19 cellular contexts compared by ENCODE assay signal in the genomic region with DNA sequence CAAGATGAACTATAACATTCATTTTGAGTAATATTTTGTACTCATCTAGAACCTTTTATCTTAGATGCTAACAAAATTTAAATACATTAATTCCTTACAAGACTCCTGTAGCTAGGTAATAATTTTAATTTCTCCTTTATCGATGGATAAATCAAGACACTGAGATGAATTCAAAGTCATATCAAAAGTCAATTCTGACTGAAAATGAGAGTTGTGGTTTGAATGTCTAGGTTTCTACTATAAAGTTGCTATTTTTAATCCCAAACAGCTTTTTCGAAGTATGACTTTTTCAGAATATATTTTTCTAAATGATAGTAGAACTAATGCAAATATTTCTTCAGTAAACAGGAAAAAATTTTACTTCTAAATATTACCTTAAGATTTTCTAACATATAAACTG.
"Had no signal": no experiment of that assay in that cellular context is flagged by ENCODE, and none has a peak within 500 bp of the region (broad histone marks: within the 10 kb centered on the region; RNA-seq: fewer than 3 reads in every experiment).

No MANE protein-coding gene starts in this region.

- H3K27me3 Mint-ChIP-seq: naive thymus-derived CD8-positive, alpha-beta T cell; stimulated activated memory B cell treated with anti-CD40 and anti-IgM and Interleukin-4, amounts not matched to agents 10 μg/mL and 1 μg/mL and 100 μg/mL, for 72 hours; stimulated activated naive CD8-positive, alpha-beta T cell treated with anti-CD3 and anti-CD28 coated beads, Interleukin-15, Interleukin-2, amounts not matched to agents 100 ng/mL and 50 ng/mL, for 24 hours had no signal

- H3K27ac Mint-ChIP-seq: naive thymus-derived CD8-positive, alpha-beta T cell; stimulated activated memory B cell treated with anti-CD40 and anti-IgM and Interleukin-4, amounts not matched to agents 10 μg/mL and 1 μg/mL and 100 μg/mL, for 72 hours; stimulated activated naive CD8-positive, alpha-beta T cell treated with anti-CD3 and anti-CD28 coated beads, Interleukin-15, Interleukin-2, amounts not matched to agents 100 ng/mL and 50 ng/mL, for 24 hours had no signal

- H3K4me3 ChIP-seq: gastrocnemius medialis, heart right ventricle, mucosa of descending colon, spleen, tibial artery, upper lobe of right lung, vagina had no signal

- H3K4me1 ChIP-seq: gastrocnemius medialis, heart right ventricle, spleen, tibial artery, upper lobe of right lung, vagina had no signal

- H3K9me3 Mint-ChIP-seq: naive thymus-derived CD8-positive, alpha-beta T cell; stimulated activated memory B cell treated with anti-CD40 and anti-IgM and Interleukin-4, amounts not matched to agents 10 μg/mL and 1 μg/mL and 100 μg/mL, for 72 hours; stimulated activated naive CD8-positive, alpha-beta T cell treated with anti-CD3 and anti-CD28 coated beads, Interleukin-15, Interleukin-2, amounts not matched to agents 100 ng/mL and 50 ng/mL, for 24 hours had no signal

- ATAC-seq: esophagus mucosa; gastrocnemius medialis; heart right ventricle; left lobe of liver; mucosa of descending colon; naive thymus-derived CD8-positive, alpha-beta T cell; sciatic nerve; stimulated activated memory B cell treated with anti-CD40 and anti-IgM and Interleukin-4, amounts not matched to agents 10 μg/mL and 1 μg/mL and 100 μg/mL, for 72 hours; upper lobe of right lung had no signal

- H3K27me3 ChIP-seq: gastrocnemius medialis, heart right ventricle, spleen, tibial artery, upper lobe of right lung, vagina had no signal

- H3K27ac ChIP-seq: gastrocnemius medialis, heart right ventricle, spleen, tibial artery, upper lobe of right lung, vagina had no signal

- H3K9me3 ChIP-seq: gastrocnemius medialis, heart right ventricle, mucosa of descending colon, spleen, tibial artery, upper lobe of right lung, vagina had no signal

- H3K4me3 Mint-ChIP-seq: naive thymus-derived CD8-positive, alpha-beta T cell; stimulated activated memory B cell treated with anti-CD40 and anti-IgM and Interleukin-4, amounts not matched to agents 10 μg/mL and 1 μg/mL and 100 μg/mL, for 72 hours; stimulated activated naive CD8-positive, alpha-beta T cell treated with anti-CD3 and anti-CD28 coated beads, Interleukin-15, Interleukin-2, amounts not matched to agents 100 ng/mL and 50 ng/mL, for 24 hours had no signal

- H3K36me3 Mint-ChIP-seq: naive thymus-derived CD8-positive, alpha-beta T cell; stimulated activated memory B cell treated with anti-CD40 and anti-IgM and Interleukin-4, amounts not matched to agents 10 μg/mL and 1 μg/mL and 100 μg/mL, for 72 hours had no signal

- H3K4me1 Mint-ChIP-seq: naive thymus-derived CD8-positive, alpha-beta T cell; stimulated activated memory B cell treated with anti-CD40 and anti-IgM and Interleukin-4, amounts not matched to agents 10 μg/mL and 1 μg/mL and 100 μg/mL, for 72 hours had no signal

- H3K36me3 ChIP-seq: gastrocnemius medialis, heart right ventricle, spleen, tibial artery, upper lobe of right lung, vagina had no signal

- DNase-seq: effector memory CD4-positive, alpha-beta T cell; gastrocnemius medialis; heart right ventricle; hypothalamus; mucosa of descending colon; naive thymus-derived CD8-positive, alpha-beta T cell; posterior cingulate gyrus; spleen; stimulated activated CD4-positive, alpha-beta T cell treated with anti-CD3 and anti-CD28 coated beads, Interleukin-15, amount 100 ng/mL, for 24 hours; stimulated activated CD4-positive, alpha-beta T cell treated with anti-CD3 and anti-CD28 coated beads, Interleukin-1b, Interleukin-23, amount 100 ng/mL, for 48 hours; stimulated activated CD4-positive, alpha-beta T cell treated with anti-CD3 and anti-CD28 coated beads, Interleukin-4, amount 100 ng/mL, for 24 hours; tibial artery; upper lobe of right lung had no signal
